Comparison of ENCODE assay signal across 8 cellular contexts in the genomic region with DNA sequence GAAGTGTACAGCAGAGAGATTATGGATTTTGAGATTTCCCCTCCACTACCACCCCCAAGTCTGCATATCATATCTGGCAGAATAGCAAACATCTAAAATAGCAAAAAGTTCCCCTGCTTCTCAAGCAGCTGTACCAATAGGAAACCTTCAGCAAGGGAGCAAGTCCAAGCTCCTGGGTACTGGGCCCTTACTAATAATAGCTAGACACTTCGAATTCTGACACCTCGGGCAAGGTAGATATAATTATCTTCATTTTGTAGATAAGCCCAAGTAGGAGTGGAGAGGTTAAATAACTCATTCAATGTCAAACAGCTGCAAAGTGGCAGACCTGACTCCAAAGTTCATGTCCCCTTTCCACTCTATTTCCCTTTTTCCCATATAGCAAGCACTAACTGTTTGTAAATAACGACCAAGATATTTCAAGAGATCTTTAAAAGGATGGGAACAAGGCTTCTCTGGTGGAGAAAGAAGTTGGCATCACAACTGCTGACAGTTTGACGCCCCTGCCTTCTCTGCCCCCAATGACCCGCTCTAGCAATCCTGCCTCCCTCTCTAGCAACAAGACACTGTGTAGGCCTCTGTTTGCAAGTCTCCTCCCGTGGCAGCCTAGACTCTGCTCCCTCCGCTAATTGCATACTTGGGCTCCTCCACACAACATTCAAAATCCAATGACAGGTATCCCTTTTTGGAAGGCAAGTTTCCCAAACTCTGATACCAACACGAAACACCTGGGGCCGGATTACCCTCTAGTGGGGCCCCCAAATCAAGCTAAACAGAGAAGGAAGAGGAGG. TPM values are rescaled to one million over a fixed set of nuclear protein-coding genes. Genes with fewer than 3 reads are reported as not detected.
DNase-seq lines count a peak whose midpoint lies in the region; ATAC-seq and TF ChIP-seq lines count a peak whose summit lies in the region.

No MANE protein-coding gene starts in this region.

- peak overlapping the region; percentile 97 for H2AFZ ChIP-seq in neural cell (ENCODE audit: low read depth, low read length)

- peaks cover 4% of the 10 kb centered on the region; the same call in 1 of the 2 replicates for H3K9me3 ChIP-seq in SK-N-MC (ENCODE audit: low read depth, low read length)
- H3K9me3 ChIP-seq in neural cell (ENCODE audit: low read length) = no peaks in the 10 kb centered on the region

- peaks cover 51% of the 10 kb centered on the region for H3K79me2 ChIP-seq in neural cell (replicated peaks; ENCODE audit: insufficient read depth, low read length)

- H3K4me3 ChIP-seq in GM06990 (replicated peaks; ENCODE audit: low read depth, low read length) = peak overlapping the region; percentile 92
- H3K4me3 ChIP-seq in SK-N-MC = peak overlapping the region; percentile 97
- H3K4me3 ChIP-seq in epithelial cell of proximal tubule (ENCODE audit: low read depth, low read length) = peak overlapping the region; percentile 96
- peak overlapping the region; percentile 94 for H3K4me3 ChIP-seq in neural cell (ENCODE audit: low read length)

- no peak for TF ChIP-seq CTCF in GM06990 (IDR thresholded peaks at IDR 0.05; ENCODE audit: insufficient read depth, low read length, poor library complexity, severe bottlenecking)
- no peak for TF ChIP-seq CTCF in epithelial cell of proximal tubule (conservative IDR thresholded peaks at IDR 0.05; ENCODE audit: low read depth, low read length)
- no peak for TF ChIP-seq CTCF in neural cell (IDR thresholded peaks at IDR 0.05; ENCODE audit: poor library complexity, severe bottlenecking)

- H3K27ac ChIP-seq in SK-N-MC (no peak overlapping the region), neural cell (ENCODE audit: low read length) (peak overlapping the region; percentile 92)

- peaks cover 3% of the 10 kb centered on the region for H3F3A ChIP-seq in neural cell (ENCODE audit: insufficient read depth, low read length, poor library complexity, severe bottlenecking)

- DNase-seq in GM06990 (ENCODE audit: extremely low read depth, insufficient read length) (no peak), SK-N-MC (ENCODE audit: low read depth, low spot score) (no peak), epithelial cell of proximal tubule (ENCODE audit: low read depth) (no peak), retina (no peak), globus pallidus (ENCODE audit: low spot score) (no peak), kidney tubule cell (ENCODE audit: low spot score) (no peak)

- no peaks in the 10 kb centered on the region for H3K9me2 ChIP-seq in neural cell (ENCODE audit: insufficient read depth, low read length)

- peak; percentile 20 for ATAC-seq in HG02678 (IDR thresholded peaks at IDR 0.05; ENCODE audit: unreplicated experiment)

- H3K36me3 ChIP-seq in GM06990 (ENCODE audit: control insufficient read depth, insufficient read depth, low read length) (peaks cover 2% of the 10 kb centered on the region), SK-N-MC (ENCODE audit: insufficient read depth, low read length) (peaks cover 17% of the 10 kb centered on the region), neural cell (ENCODE audit: insufficient read depth, low read length) (no peaks in the 10 kb centered on the region)

- TF ChIP-seq EP300 in neural cell (conservative IDR thresholded peaks at IDR 0.05; ENCODE audit: poor library complexity, severe bottlenecking) = no peak

- no peak for TF ChIP-seq RAD21 in neural cell (conservative IDR thresholded peaks at IDR 0.05)

- peak overlapping the region; percentile 56 for H3K4me2 ChIP-seq in neural cell (ENCODE audit: low read length)

- H3K9ac ChIP-seq in SK-N-MC (ENCODE audit: insufficient read length) (peak overlapping the region; percentile 95), neural cell (ENCODE audit: low read length) (peak overlapping the region; percentile 99)

- H3K27me3 ChIP-seq in GM06990 (replicated peaks; ENCODE audit: control insufficient read depth, insufficient read depth, low read length) = no peaks in the 10 kb centered on the region
- H3K27me3 ChIP-seq in neural cell (ENCODE audit: insufficient read depth, low read depth, low read length) = no peaks in the 10 kb centered on the region

- no peaks in the 10 kb centered on the region for H4K20me1 ChIP-seq in neural cell (ENCODE audit: insufficient read depth)

TF ChIP-seq in neural cell, 6 proteins besides CTCF, POLR2A, EP300 and RAD21:
- no peak for TF ChIP-seq SMC3 (conservative IDR thresholded peaks at IDR 0.05; ENCODE audit: poor library complexity)
- TF ChIP-seq, protein P1, sequence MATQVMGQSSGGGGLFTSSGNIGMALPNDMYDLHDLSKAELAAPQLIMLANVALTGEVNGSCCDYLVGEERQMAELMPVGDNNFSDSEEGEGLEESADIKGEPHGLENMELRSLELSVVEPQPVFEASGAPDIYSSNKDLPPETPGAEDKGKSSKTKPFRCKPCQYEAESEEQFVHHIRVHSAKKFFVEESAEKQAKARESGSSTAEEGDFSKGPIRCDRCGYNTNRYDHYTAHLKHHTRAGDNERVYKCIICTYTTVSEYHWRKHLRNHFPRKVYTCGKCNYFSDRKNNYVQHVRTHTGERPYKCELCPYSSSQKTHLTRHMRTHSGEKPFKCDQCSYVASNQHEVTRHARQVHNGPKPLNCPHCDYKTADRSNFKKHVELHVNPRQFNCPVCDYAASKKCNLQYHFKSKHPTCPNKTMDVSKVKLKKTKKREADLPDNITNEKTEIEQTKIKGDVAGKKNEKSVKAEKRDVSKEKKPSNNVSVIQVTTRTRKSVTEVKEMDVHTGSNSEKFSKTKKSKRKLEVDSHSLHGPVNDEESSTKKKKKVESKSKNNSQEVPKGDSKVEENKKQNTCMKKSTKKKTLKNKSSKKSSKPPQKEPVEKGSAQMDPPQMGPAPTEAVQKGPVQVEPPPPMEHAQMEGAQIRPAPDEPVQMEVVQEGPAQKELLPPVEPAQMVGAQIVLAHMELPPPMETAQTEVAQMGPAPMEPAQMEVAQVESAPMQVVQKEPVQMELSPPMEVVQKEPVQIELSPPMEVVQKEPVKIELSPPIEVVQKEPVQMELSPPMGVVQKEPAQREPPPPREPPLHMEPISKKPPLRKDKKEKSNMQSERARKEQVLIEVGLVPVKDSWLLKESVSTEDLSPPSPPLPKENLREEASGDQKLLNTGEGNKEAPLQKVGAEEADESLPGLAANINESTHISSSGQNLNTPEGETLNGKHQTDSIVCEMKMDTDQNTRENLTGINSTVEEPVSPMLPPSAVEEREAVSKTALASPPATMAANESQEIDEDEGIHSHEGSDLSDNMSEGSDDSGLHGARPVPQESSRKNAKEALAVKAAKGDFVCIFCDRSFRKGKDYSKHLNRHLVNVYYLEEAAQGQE (IDR thresholded peaks at IDR 0.05; ENCODE audit: borderline replicate concordance) = no peak
- no peak for TF ChIP-seq TAF1 (IDR thresholded peaks at IDR 0.05; ENCODE audit: low read depth)
- TF ChIP-seq EZH2 (IDR thresholded peaks at IDR 0.05; ENCODE audit: borderline replicate concordance, insufficient read depth, low read length, poor library complexity, severe bottlenecking) = no peak
- no peak for TF ChIP-seq MXI1 (conservative IDR thresholded peaks at IDR 0.05; ENCODE audit: poor library complexity, severe bottlenecking)
- TF ChIP-seq POLR2AphosphoS5 (IDR thresholded peaks at IDR 0.05) = no peak
TF ChIP-seq in neural cell: peak in this region for 0.

RNA-seq across cellular contexts. Expression of a gene that starts 18.7 kb away (rescaled TPM):
- 63.4 and 82.3 TPM in 2 replicates for total RNA-seq in epithelial cell of proximal tubule
- polyA plus RNA-seq in neural cell = 51.4 and 59.3 TPM in 2 replicates
- 136 and 139 TPM in 2 replicates for polyA minus RNA-seq in neural cell

RNA-seq across cellular contexts. Expression of a gene that starts 59.1 kb away (rescaled TPM):
- 0.07 TPM in 1 of 2 replicates, not detected in the other for total RNA-seq in epithelial cell of proximal tubule
- 15.5 and 18.2 TPM in 2 replicates for polyA plus RNA-seq in neural cell
- polyA minus RNA-seq in neural cell = 42.7 and 45.8 TPM in 2 replicates
